1 cellular context compared by ENCODE assay signal in genomic region chr1:204579681-204580080, GRCh38.
TF ChIP-seq lines count a peak whose summit lies in the region.

No MANE protein-coding gene starts in this region.

TF ChIP-seq in GM12878, 131 proteins besides CTCF, POLR2A, EP300 and RAD21 (continued from another document):
- TF ChIP-seq BCLAF1 (IDR thresholded peaks at IDR 0.05) (no peak), RUNX3 (IDR thresholded peaks at IDR 0.05; ENCODE audit: low read length) (no peak), NR2C2 (IDR thresholded peaks at IDR 0.05; ENCODE audit: borderline replicate concordance, control insufficient read depth, insufficient read length, low read depth) (no peak), POLR2AphosphoS5 (IDR thresholded peaks at IDR 0.05; ENCODE audit: low read length) (no peak), RAD51 (IDR thresholded peaks at IDR 0.05) (no peak), SREBF1 (IDR thresholded peaks at IDR 0.05; ENCODE audit: low read length) (no peak), DPF2 (IDR thresholded peaks at IDR 0.05) (no peak)
